9 cellular contexts compared by ENCODE assay signal in the genomic region with DNA sequence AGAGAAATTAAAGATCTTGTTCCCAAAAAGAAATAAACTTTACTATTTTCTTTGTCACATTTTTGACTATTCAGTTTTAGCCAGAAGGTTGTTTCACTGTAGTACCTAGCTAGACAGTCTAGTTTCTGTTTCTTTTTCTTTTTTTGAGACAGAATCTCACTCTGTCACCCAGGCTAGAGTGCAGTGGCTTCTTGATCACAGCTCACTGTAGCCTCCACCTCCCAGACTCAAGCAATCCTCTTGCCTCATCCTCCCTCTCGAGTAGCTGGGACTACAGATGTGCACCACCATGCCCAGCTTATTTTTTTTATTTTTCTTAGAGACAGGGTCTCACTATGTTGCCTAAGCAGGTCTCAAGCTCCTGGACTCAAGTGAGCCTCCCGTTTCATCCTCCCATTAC. TPM values are rescaled to one million over a fixed set of nuclear protein-coding genes. Genes with fewer than 3 reads are reported as not detected.
A peak's percentile ranks its signal among the peaks of the same experiment; 100 is the strongest.
DNase-seq lines count a peak whose midpoint lies in the region; ATAC-seq and TF ChIP-seq lines count a peak whose summit lies in the region.
"Had no signal": no experiment of that assay in that cellular context is flagged by ENCODE, and none has a peak within 500 bp of the region (broad histone marks: within the 10 kb centered on the region; RNA-seq: fewer than 3 reads in every experiment).

No MANE protein-coding gene starts in this region.

- H3K36me3 Mint-ChIP-seq in memory B cell: peaks cover 3% of the 10 kb centered on the region
- H3K36me3 Mint-ChIP-seq in MCF 10A (ENCODE audit: insufficient read depth, unreplicated experiment): peaks cover 13% of the 10 kb centered on the region

- H3K27me3 Mint-ChIP-seq in memory B cell (no peaks in the 10 kb centered on the region), MCF 10A (ENCODE audit: insufficient read depth, unreplicated experiment) (no peaks in the 10 kb centered on the region)

- 83% methylated on average over 2 of the region's 2 CpGs for WGBS in suprapubic skin

- peak overlapping the region; percentile 28 for H3K27ac Mint-ChIP-seq in memory B cell
- H3K27ac Mint-ChIP-seq in MCF 10A (ENCODE audit: low read depth, unreplicated experiment): no peak overlapping the region

- peaks cover 22% of the 10 kb centered on the region for H3K4me1 ChIP-seq in suprapubic skin

- H3K36me3 ChIP-seq in suprapubic skin: peaks cover 4% of the 10 kb centered on the region

- BruUV-seq in MCF 10A (replicated peaks; lab: Mats Ljungman, UMichigan): no TSS peak

- TF ChIP-seq EP300 in suprapubic skin (IDR thresholded peaks at IDR 0.05): no peak

- intact Hi-C loops in MCF 10A (cut with micrococcal nuclease): loop anchor here (5.0 to 10.0 kb wide), 3 partner anchors 317 to 1160 kb away; no protein-coding TSS in a partner anchor

- no peaks in the 10 kb centered on the region for H3K27me3 ChIP-seq in suprapubic skin

- CTCF ChIA-PET in MCF 10A (lab: Yijun Ruan, JAX): interaction anchor here (0.8 to 6.1 kb wide), 9 partner anchors 10 to 315 kb away, joined by 3 to 67 read pairs (median 5); no protein-coding TSS in a partner anchor

- H3K4me1 Mint-ChIP-seq in memory B cell (peaks cover 18% of the 10 kb centered on the region), MCF 10A (ENCODE audit: insufficient read depth, unreplicated experiment) (peaks cover 7% of the 10 kb centered on the region)

- H3K4me3 Mint-ChIP-seq in memory B cell: no peak overlapping the region
- no peak overlapping the region for H3K4me3 Mint-ChIP-seq in MCF 10A (ENCODE audit: unreplicated experiment)

- TF ChIP-seq CTCF in suprapubic skin (IDR thresholded peaks at IDR 0.05) (no peak), MCF 10A (IDR thresholded peaks at IDR 0.05; ENCODE audit: unreplicated experiment) (no peak)

- POLR2A ChIA-PET in MCF 10A (lab: Yijun Ruan, JAX): interaction anchor here (0.7 to 4.8 kb wide), 4 partner anchors 10 to 302 kb away, joined by 3 to 61 read pairs (median 12); no protein-coding TSS in a partner anchor

- H3K4me3 ChIP-seq in suprapubic skin: no peak overlapping the region

- H3K9me3 Mint-ChIP-seq in memory B cell (no peaks in the 10 kb centered on the region), MCF 10A (ENCODE audit: unreplicated experiment) (no peaks in the 10 kb centered on the region)

- no peak for DNase-seq in memory B cell (ENCODE audit: low spot score in 2 of 2)
- no peak for DNase-seq in SKM-1 (lab: John Stamatoyannopoulos, UW; ENCODE audit: unreplicated experiment)
- DNase-seq in NCI-H1694 (lab: John Stamatoyannopoulos, UW): no peak
- DNase-seq in suprapubic skin (ENCODE audit: low spot score in 2 of 2): no peak
- no peak for DNase-seq in MCF 10A (ENCODE audit: unreplicated experiment)
- DNase-seq: NCI-H69 had no signal

- no peak overlapping the region for H3K27ac ChIP-seq in suprapubic skin

- TF ChIP-seq POLR2A in suprapubic skin (IDR thresholded peaks at IDR 0.05): no peak

- no peaks in the 10 kb centered on the region for H3K9me3 ChIP-seq in suprapubic skin

- ATAC-seq in GM18873 (IDR thresholded peaks at IDR 0.05; ENCODE audit: low FRiP score, unreplicated experiment) (peak; percentile 46), GM21619 (IDR thresholded peaks at IDR 0.05; ENCODE audit: unreplicated experiment) (peak; percentile 44), HG03432 (IDR thresholded peaks at IDR 0.05; ENCODE audit: unreplicated experiment) (peak; percentile 45), memory B cell (ENCODE audit: low read depth) (no peak)

RNA-seq across cellular contexts. Expression of gene RBM45, which starts 2.2 kb away (rescaled TPM):
- total RNA-seq in suprapubic skin (10 to 100 TPM in 2 of 4 donors, 1 to 10 TPM in 2; 7.0 to 11.7 (median 10.5) TPM), MCF 10A (2022) (12.7 and 14.5 TPM in 2 replicates)

RNA-seq across cellular contexts. Expression of gene PDE11A, which starts 41.9 kb away (rescaled TPM):
- total RNA-seq in suprapubic skin (1 to 10 TPM in 1 of 4 donors, under 1 TPM in 3; 0.08 to 1.0 (median 0.36) TPM), MCF 10A (2022) (not detected in 2 replicates)
